Comparison of ENCODE assay signal across 15 cellular contexts in the genomic region with DNA sequence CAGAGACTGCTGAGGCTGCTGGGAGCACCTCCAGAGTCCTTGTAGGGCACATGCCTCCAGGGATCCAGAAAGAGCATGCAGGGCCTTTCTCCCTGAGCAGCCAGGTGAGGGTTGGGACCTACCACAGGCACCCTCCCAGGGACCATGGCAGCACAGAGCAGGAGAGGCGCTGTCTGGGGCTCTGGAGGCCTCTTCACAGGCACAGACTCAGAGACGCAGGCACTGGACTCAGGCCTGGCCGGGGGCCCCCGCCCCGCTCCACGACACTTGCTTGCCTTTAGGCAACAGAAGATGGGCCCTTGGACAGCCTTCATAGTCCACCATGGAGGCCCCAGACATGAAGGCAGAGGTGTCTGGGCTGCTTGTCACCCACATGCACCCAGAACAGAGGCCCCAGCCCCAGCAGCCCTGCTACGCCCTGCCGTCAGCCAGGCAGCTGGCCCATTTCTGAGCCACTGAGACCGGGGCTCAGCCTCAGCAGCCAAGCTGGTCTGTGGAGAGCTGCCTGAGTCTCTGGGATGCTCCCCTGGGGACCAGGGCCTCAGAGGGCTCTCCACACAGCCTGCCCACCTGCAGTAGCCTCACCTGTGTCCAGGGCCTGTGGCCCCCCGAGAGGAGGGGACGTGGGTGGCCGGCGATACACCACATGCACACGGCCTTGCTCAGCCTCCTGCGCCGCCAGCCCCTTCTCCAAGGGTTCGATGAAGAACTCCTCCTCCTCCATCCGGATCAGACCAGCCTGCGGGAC.
DNase-seq lines count a peak whose midpoint lies in the region; ATAC-seq, FAIRE-seq and TF ChIP-seq lines count a peak whose summit lies in the region.
"Had no signal": no experiment of that assay in that cellular context is flagged by ENCODE, and none has a peak within 500 bp of the region (broad histone marks: within the 10 kb centered on the region; RNA-seq: fewer than 3 reads in every experiment).

No MANE protein-coding gene starts in this region.

- H2BK120ac ChIP-seq in H1 (replicated peaks; ENCODE audit: low read depth, low read length) = no peak overlapping the region

- CTCF ChIA-PET in H1 (lab: Charles Lee; ENCODE audit: partially characterized antibody) = interaction anchor here (1.2 to 3.4 kb wide), 3 partner anchors 9 to 104 kb away, joined by 3 to 15 read pairs (median 9); no protein-coding TSS in a partner anchor

- no peaks in the 10 kb centered on the region for H3K79me1 ChIP-seq in H1 (ENCODE audit: low read depth, low read length)

- H3K4me1 ChIP-seq in GM23338 (ENCODE audit: insufficient read depth) = no peaks in the 10 kb centered on the region
- H3K4me1 ChIP-seq in H1 (replicated peaks in 1 of 4; ENCODE audit: control insufficient read depth in 3 of 4, insufficient read depth in 4 of 4, low read length in 3 of 4) = peaks cover 0 to 2% (median under 1%) of the 10 kb centered on the region in 4 experiments; a peak in 1 of 7 replicates
- peaks cover 87% of the 10 kb centered on the region for H3K4me1 ChIP-seq in skeletal muscle satellite cell (ENCODE audit: control insufficient read depth, insufficient read depth, low read length)
- H3K4me1 ChIP-seq: Caco-2 had no signal

- no peak overlapping the region for H2BK20ac ChIP-seq in H1 (ENCODE audit: low read length)

- H3K4me3 Mint-ChIP-seq in GM23338 = no peak overlapping the region
- no peak overlapping the region for H3K4me3 Mint-ChIP-seq in activated T-cell treated with anti-CD3 and anti-CD28 coated beads, Interleukin-2, amount 50 U/mL, for 24 hours
- H3K4me3 Mint-ChIP-seq: activated B cell treated with CpG ODN at 0.5 μM for 24 hours; stimulated activated naive CD8-positive, alpha-beta T cell treated with anti-CD3 and anti-CD28 coated beads, Interleukin-15, amount 100 ng/mL, for 72 hours; T-helper 1 cell treated with Interleukin-12 subunit alpha and Interleukin-12 subunit beta and Interleukin-4 antibody, amounts not matched to agents 30 μg/mL and 1 μg/mL, for 36 hours had no signal

- H3K36me3 ChIP-seq in GM23338 (ENCODE audit: insufficient read depth) (no peaks in the 10 kb centered on the region), H1 (ENCODE audit: control insufficient read depth in 2 of 4, insufficient read depth in 4 of 4, low read length in 3 of 4) (no peaks in the 10 kb centered on the region), skeletal muscle satellite cell (ENCODE audit: insufficient read depth, low read length) (peaks cover 37% of the 10 kb centered on the region)

- H3K27me3 Mint-ChIP-seq in GM23338 (ENCODE audit: insufficient read depth, low read depth, poor library complexity) = peaks cover 10% of the 10 kb centered on the region
- no peaks in the 10 kb centered on the region for H3K27me3 Mint-ChIP-seq in activated T-cell treated with anti-CD3 and anti-CD28 coated beads, Interleukin-2, amount 50 U/mL, for 24 hours
- H3K27me3 Mint-ChIP-seq: activated B cell treated with CpG ODN at 0.5 μM for 24 hours; stimulated activated naive CD8-positive, alpha-beta T cell treated with anti-CD3 and anti-CD28 coated beads, Interleukin-15, amount 100 ng/mL, for 72 hours had no signal

- no peaks in the 10 kb centered on the region for H3K9me3 Mint-ChIP-seq in GM23338
- no peaks in the 10 kb centered on the region for H3K9me3 Mint-ChIP-seq in activated T-cell treated with anti-CD3 and anti-CD28 coated beads, Interleukin-2, amount 50 U/mL, for 24 hours
- H3K9me3 Mint-ChIP-seq: activated B cell treated with CpG ODN at 0.5 μM for 24 hours; stimulated activated naive CD8-positive, alpha-beta T cell treated with anti-CD3 and anti-CD28 coated beads, Interleukin-15, amount 100 ng/mL, for 72 hours; T-helper 1 cell treated with Interleukin-12 subunit alpha and Interleukin-12 subunit beta and Interleukin-4 antibody, amounts not matched to agents 30 μg/mL and 1 μg/mL, for 36 hours had no signal

- ATAC-seq in GM23338 = peak; percentile 24
- ATAC-seq: stimulated activated naive CD8-positive, alpha-beta T cell treated with anti-CD3 and anti-CD28 coated beads, Interleukin-15, amount 100 ng/mL, for 72 hours had no signal

- no peaks in the 10 kb centered on the region for H4K20me1 ChIP-seq in GM23338 (replicated peaks; ENCODE audit: insufficient read depth)
- H4K20me1 ChIP-seq in H1 (replicated peaks in 1 of 2; ENCODE audit: control insufficient read depth in 1 of 2, insufficient read depth in 2 of 2, low read length in 2 of 2) = peaks cover 0 to 1% of the 10 kb centered on the region in 2 experiments

- H3K23ac ChIP-seq in H1 (ENCODE audit: insufficient read length) = no peak overlapping the region

- no peaks in the 10 kb centered on the region for H3K27me3 ChIP-seq in GM23338 (ENCODE audit: insufficient read depth)
- H3K27me3 ChIP-seq in H1 (replicated peaks in 1 of 4; ENCODE audit: control insufficient read depth in 3 of 4, extremely low read depth in 1 of 4, insufficient read depth in 3 of 4, low read length in 3 of 4) = no peaks in the 10 kb centered on the region
- H3K27me3 ChIP-seq in skeletal muscle satellite cell (ENCODE audit: control insufficient read depth, insufficient read depth, low read length) = no peaks in the 10 kb centered on the region

- TF ChIP-seq EP300 in H1 (IDR thresholded peaks at IDR 0.05; ENCODE audit: borderline replicate concordance in 1 of 2, low read depth in 2 of 2, low read length in 2 of 2) = no peak

- no peak for TF ChIP-seq POLR2A in H1 (IDR thresholded peaks at IDR 0.05; ENCODE audit: control extremely low read depth in 1 of 2, low read depth in 2 of 2, low read length in 2 of 2)

- no peaks in the 10 kb centered on the region for H3F3A ChIP-seq in GM23338 (replicated peaks; ENCODE audit: low read depth)

- DNase-seq in GM23338 (ENCODE audit: low spot score) = no peak
- DNase-seq in H1 (ENCODE audit: low read depth in 1 of 2, low spot score in 2 of 2) = no peak
- DNase-seq in left kidney (ENCODE audit: low read depth, low spot score) = peak; percentile 80
- DNase-seq in cortex of kidney (lab: John Stamatoyannopoulos, UW) = no peak
- no peak for DNase-seq in NCI-H1694 (lab: John Stamatoyannopoulos, UW)
- no peak for DNase-seq in medulla oblongata (ENCODE audit: extremely low spot score)
- DNase-seq in activated T-cell treated with anti-CD3 and anti-CD28 coated beads, Interleukin-2, amount 50 U/mL, for 24 hours = no peak
- DNase-seq: activated B cell treated with CpG ODN at 0.5 μM for 24 hours; activated gamma-delta T cell treated with Interleukin-2 at 50 U/mL for 16 hours; GOT3; SHP77; stimulated activated naive CD8-positive, alpha-beta T cell treated with anti-CD3 and anti-CD28 coated beads, Interleukin-15, amount 100 ng/mL, for 72 hours had no signal

- H3K9ac ChIP-seq in H1 (replicated peaks in 1 of 4; ENCODE audit: extremely low read depth in 1 of 4, low read depth in 3 of 4, low read length in 3 of 4) (no peak overlapping the region), skeletal muscle satellite cell (ENCODE audit: low read depth, low read length) (peak overlapping the region; percentile 42)

- TF ChIP-seq CTCF in GM23338 (conservative IDR thresholded peaks at IDR 0.05; ENCODE audit: low read depth in 2 of 2) (no peak), H1 (IDR thresholded peaks at IDR 0.05; ENCODE audit: control extremely low read depth in 1 of 3, insufficient read depth in 1 of 3, low read depth in 1 of 3, low read length in 3 of 3) (no peak)

- no peaks in the 10 kb centered on the region for H3K9me2 ChIP-seq in GM23338 (ENCODE audit: insufficient read depth)

- peak overlapping the region; percentile 43 for H4K5ac ChIP-seq in H1 (ENCODE audit: insufficient read length, low read depth, low read length)

- H4K91ac ChIP-seq in H1 (replicated peaks; ENCODE audit: insufficient read length, low read length) = no peak overlapping the region

- no peak overlapping the region for H3K14ac ChIP-seq in H1 (ENCODE audit: insufficient read length)

- H4K8ac ChIP-seq in H1 (ENCODE audit: extremely low read depth, insufficient read depth, low read length) = peak overlapping the region; percentile 92

- H3K79me2 ChIP-seq in GM23338 (replicated peaks; ENCODE audit: insufficient read depth) (no peaks in the 10 kb centered on the region), H1 (ENCODE audit: control insufficient read depth in 1 of 2, insufficient read depth in 2 of 2, low read length in 2 of 2) (no peaks in the 10 kb centered on the region)

- no peak overlapping the region for H3K4ac ChIP-seq in H1 (replicated peaks; ENCODE audit: insufficient read length, low read depth, low read length)

- no peak overlapping the region for H3K27ac Mint-ChIP-seq in GM23338
- no peak overlapping the region for H3K27ac Mint-ChIP-seq in activated T-cell treated with anti-CD3 and anti-CD28 coated beads, Interleukin-2, amount 50 U/mL, for 24 hours
- H3K27ac Mint-ChIP-seq: activated B cell treated with CpG ODN at 0.5 μM for 24 hours; stimulated activated naive CD8-positive, alpha-beta T cell treated with anti-CD3 and anti-CD28 coated beads, Interleukin-15, amount 100 ng/mL, for 72 hours; T-helper 1 cell treated with Interleukin-12 subunit alpha and Interleukin-12 subunit beta and Interleukin-4 antibody, amounts not matched to agents 30 μg/mL and 1 μg/mL, for 36 hours had no signal

- POLR2A ChIA-PET in H1 (lab: Charles Lee; ENCODE audit: partially characterized antibody) = no interaction called here

- TF ChIP-seq RAD21 in H1 (IDR thresholded peaks at IDR 0.05 in 1 of 2, conservative IDR thresholded peaks at IDR 0.05 in 1 of 2; ENCODE audit: low read depth in 2 of 2, low read length in 2 of 2) = no peak

- H2AFZ ChIP-seq in GM23338 (no peak overlapping the region), H1 (ENCODE audit: low read length) (no peak overlapping the region)

- no peak overlapping the region for H2BK15ac ChIP-seq in H1 (ENCODE audit: low read length)

- no peak overlapping the region for H3K56ac ChIP-seq in H1 (replicated peaks; ENCODE audit: insufficient read length, low read depth, low read length)

- H2BK5ac ChIP-seq in H1 (ENCODE audit: low read depth, low read length) = no peak overlapping the region

- H3K23me2 ChIP-seq in H1 (ENCODE audit: low read depth, low read length) = no peaks in the 10 kb centered on the region

- H3K4me2 ChIP-seq in GM23338 = no peak overlapping the region
- H3K4me2 ChIP-seq in H1 (ENCODE audit: insufficient read depth in 1 of 2, low read depth in 2 of 2, low read length in 2 of 2) = no peak overlapping the region
- H3K4me2 ChIP-seq in skeletal muscle satellite cell (ENCODE audit: low read length) = no peak overlapping the region

- H3K9me3 ChIP-seq in H1 (ENCODE audit: insufficient read depth in 2 of 2, low read depth in 1 of 2, low read length in 1 of 2) (no peaks in the 10 kb centered on the region; a peak in 1 of 4 replicates), skeletal muscle satellite cell (replicated peaks; ENCODE audit: low read length) (no peaks in the 10 kb centered on the region)
- H3K9me3 ChIP-seq: Caco-2 had no signal

- no peaks in the 10 kb centered on the region; the same call in 2 of the 3 replicates for H3K4me1 Mint-ChIP-seq in GM23338
- no peaks in the 10 kb centered on the region for H3K4me1 Mint-ChIP-seq in activated T-cell treated with anti-CD3 and anti-CD28 coated beads, Interleukin-2, amount 50 U/mL, for 24 hours (ENCODE audit: low read depth)
- H3K4me1 Mint-ChIP-seq: activated B cell treated with CpG ODN at 0.5 μM for 24 hours; stimulated activated naive CD8-positive, alpha-beta T cell treated with anti-CD3 and anti-CD28 coated beads, Interleukin-15, amount 100 ng/mL, for 72 hours had no signal

- H3K27ac ChIP-seq in GM23338 (ENCODE audit: low read depth) = no peak overlapping the region
- no peak overlapping the region for H3K27ac ChIP-seq in H1 (ENCODE audit: low read depth, low read length)

- H3K4me3 ChIP-seq in GM23338 = no peak overlapping the region
- H3K4me3 ChIP-seq in H1 (ENCODE audit: extremely low read depth in 1 of 4, insufficient read depth in 2 of 4, low read depth in 3 of 4, low read length in 4 of 4) = no peak overlapping the region
- H3K4me3 ChIP-seq in skeletal muscle satellite cell (ENCODE audit: low read length) = no peak overlapping the region

- FAIRE-seq in H1 (lab: Jason Lieb, UNC) = no peak

- H3K36me3 Mint-ChIP-seq in GM23338 (ENCODE audit: low read depth) = no peaks in the 10 kb centered on the region; the same call in 2 of the 3 replicates
- H3K36me3 Mint-ChIP-seq in activated T-cell treated with anti-CD3 and anti-CD28 coated beads, Interleukin-2, amount 50 U/mL, for 24 hours (ENCODE audit: low read depth) = no peaks in the 10 kb centered on the region

- no peak overlapping the region for H2BK12ac ChIP-seq in H1 (ENCODE audit: low read depth, low read length)

- WGBS in H1 (ENCODE audit: extremely low coverage in 1 of 2, insufficient coverage in 1 of 2, insufficient read length in 1 of 2, insufficient replicate concordance in 2 of 2, low coverage in 1 of 2, low lambda C conversion rate in 2 of 2, missing lambda C conversion rate in 1 of 2), 2 experiments = 89% methylated on average over 14 of the region's 19 CpGs; no CpG with 5 or more reads in 1 of the 2 experiments

- H3K18ac ChIP-seq in H1 (ENCODE audit: extremely low read depth, low read length) = no peak overlapping the region

- no peak overlapping the region for H2AK5ac ChIP-seq in H1 (ENCODE audit: low read depth, low read length)
